Comparison of ENCODE assay signal across 8 cellular contexts in genomic region chr9:124133752-124134151, GRCh38.
DNase-seq lines count a peak whose midpoint lies in the region; ATAC-seq and TF ChIP-seq lines count a peak whose summit lies in the region.

No MANE protein-coding gene starts in this region.

- no peak overlapping the region for H3K4me3 Mint-ChIP-seq in CD4-positive, alpha-beta memory T cell

- ATAC-seq in lower lobe of right lung (peak; percentile 68 to 83), GM21447 (IDR thresholded peaks at IDR 0.05; ENCODE audit: unreplicated experiment) (no peak)

- H3K4me1 Mint-ChIP-seq in CD4-positive, alpha-beta memory T cell = peaks cover 0 to 2% (median under 1%) of the 10 kb centered on the region in 4 donors

- in situ Hi-C loops in G401 (cut with HindIII; ENCODE audit: low sequenced_read_pairs) = no loop called here

- intact Hi-C loops in lower lobe of right lung (cut with DNase I) = no loop called here
- intact Hi-C loops in CD4-positive, alpha-beta memory T cell (cut with micrococcal nuclease) = no loop called here

- no peaks in the 10 kb centered on the region for H3K27me3 Mint-ChIP-seq in CD4-positive, alpha-beta memory T cell

- H3K9me3 Mint-ChIP-seq in CD4-positive, alpha-beta memory T cell = no peaks in the 10 kb centered on the region

- H3K9me3 ChIP-seq in adipocyte (ENCODE audit: control insufficient read depth, low read length) = no peaks in the 10 kb centered on the region
- H3K9me3 ChIP-seq in lower lobe of right lung = no peaks in the 10 kb centered on the region
- no peaks in the 10 kb centered on the region for H3K9me3 ChIP-seq in CD4-positive, alpha-beta memory T cell (ENCODE audit: control insufficient read depth in 1 of 2, low read length in 2 of 2)

- H3K4me1 ChIP-seq in adipocyte (ENCODE audit: control insufficient read depth, insufficient read depth, low read length) (peaks cover 50% of the 10 kb centered on the region), lower lobe of right lung (no peaks in the 10 kb centered on the region)
- H3K4me1 ChIP-seq in CD4-positive, alpha-beta memory T cell (ENCODE audit: insufficient read depth, low read length) = no peaks in the 10 kb centered on the region

- H3K36me3 Mint-ChIP-seq in CD4-positive, alpha-beta memory T cell = no peaks in the 10 kb centered on the region

- H3K27ac ChIP-seq in lower lobe of right lung = no peak overlapping the region
- no peak overlapping the region for H3K27ac ChIP-seq in CD4-positive, alpha-beta memory T cell (ENCODE audit: low read depth, low read length)

- H3K4me3 ChIP-seq in adipocyte (ENCODE audit: low read length) (no peak overlapping the region), lower lobe of right lung (no peak overlapping the region)
- no peak overlapping the region for H3K4me3 ChIP-seq in CD4-positive, alpha-beta memory T cell (ENCODE audit: low read length in 2 of 2)

- H3K27me3 ChIP-seq in adipocyte (replicated peaks; ENCODE audit: control insufficient read depth, insufficient read depth, low read length) = no peaks in the 10 kb centered on the region
- H3K27me3 ChIP-seq in lower lobe of right lung (ENCODE audit: low read depth) = no peaks in the 10 kb centered on the region
- H3K27me3 ChIP-seq in CD4-positive, alpha-beta memory T cell (ENCODE audit: insufficient read depth, low read length) = no peaks in the 10 kb centered on the region

- H3K36me3 ChIP-seq in adipocyte (ENCODE audit: control insufficient read depth, insufficient read depth, low read length, severe bottlenecking) (no peaks in the 10 kb centered on the region), lower lobe of right lung (no peaks in the 10 kb centered on the region)
- no peaks in the 10 kb centered on the region for H3K36me3 ChIP-seq in CD4-positive, alpha-beta memory T cell (ENCODE audit: insufficient read depth, low read length)

- DNase-seq in G401 (ENCODE audit: low spot score) (peak; percentile 12), adipocyte (ENCODE audit: low read depth) (peak; percentile 27), lower lobe of right lung (peak; percentile 60), T-helper 2 cell (no peak), cerebellum (ENCODE audit: low spot score) (no peak)
- no peak for DNase-seq in CD4-positive, alpha-beta memory T cell

- no peak overlapping the region for H3K9ac ChIP-seq in adipocyte (ENCODE audit: low read length)

- POLR2A ChIA-PET in CD4-positive, alpha-beta memory T cell (lab: Charles Lee; ENCODE audit: partially characterized antibody) = no interaction called here

- peak; percentile 77 for TF ChIP-seq RAD21 in Ishikawa (IDR thresholded peaks at IDR 0.05; ENCODE audit: low read depth)

- no peak for TF ChIP-seq EP300 in Ishikawa (IDR thresholded peaks at IDR 0.05; ENCODE audit: borderline replicate concordance)

- CTCF ChIA-PET in CD4-positive, alpha-beta memory T cell (lab: Charles Lee; ENCODE audit: partially characterized antibody) = no interaction called here

- peak overlapping the region in 2 of 7 donors; percentile 29 to 63 for H3K27ac Mint-ChIP-seq in CD4-positive, alpha-beta memory T cell

- TF ChIP-seq CTCF in lower lobe of right lung (IDR thresholded peaks at IDR 0.05) = peak; percentile 44

TF ChIP-seq in Ishikawa, 13 proteins besides CTCF, POLR2A, EP300 and RAD21:
- TF ChIP-seq TAF1 (IDR thresholded peaks at IDR 0.05; ENCODE audit: low read depth) (no peak), FOXM1 (IDR thresholded peaks at IDR 0.05; ENCODE audit: borderline replicate concordance, low read depth) (no peak), ZBTB7A (IDR thresholded peaks at IDR 0.05; ENCODE audit: low read depth) (no peak), MAX (IDR thresholded peaks at IDR 0.05) (no peak), CREB1 (IDR thresholded peaks at IDR 0.05; ENCODE audit: low read depth) (no peak), EGR1 (IDR thresholded peaks at IDR 0.05) (no peak), REST (IDR thresholded peaks at IDR 0.05; ENCODE audit: low read depth) (no peak), YY1 (IDR thresholded peaks at IDR 0.05; ENCODE audit: low read depth) (no peak), TCF12 (IDR thresholded peaks at IDR 0.05; ENCODE audit: low read depth) (no peak), CEBPB (IDR thresholded peaks at IDR 0.05) (no peak), TEAD4 (IDR thresholded peaks at IDR 0.05) (no peak), USF1 (IDR thresholded peaks at IDR 0.05) (no peak), NFIC (IDR thresholded peaks at IDR 0.05) (no peak)

Comparison
In these comparisons a context has a peak if more than half of its experiments do, and no peak if none do; other contexts are left out.
1. DNase-seq: peak in G401 (single experiment), adipocyte (single experiment) and lower lobe of right lung (single experiment); none in T-helper 2 cell (0 of 5), CD4-positive, alpha-beta memory T cell (0 of 5) and cerebellum (single experiment).